Comparison of ENCODE assay signal across 8 cellular contexts in the genomic region with DNA sequence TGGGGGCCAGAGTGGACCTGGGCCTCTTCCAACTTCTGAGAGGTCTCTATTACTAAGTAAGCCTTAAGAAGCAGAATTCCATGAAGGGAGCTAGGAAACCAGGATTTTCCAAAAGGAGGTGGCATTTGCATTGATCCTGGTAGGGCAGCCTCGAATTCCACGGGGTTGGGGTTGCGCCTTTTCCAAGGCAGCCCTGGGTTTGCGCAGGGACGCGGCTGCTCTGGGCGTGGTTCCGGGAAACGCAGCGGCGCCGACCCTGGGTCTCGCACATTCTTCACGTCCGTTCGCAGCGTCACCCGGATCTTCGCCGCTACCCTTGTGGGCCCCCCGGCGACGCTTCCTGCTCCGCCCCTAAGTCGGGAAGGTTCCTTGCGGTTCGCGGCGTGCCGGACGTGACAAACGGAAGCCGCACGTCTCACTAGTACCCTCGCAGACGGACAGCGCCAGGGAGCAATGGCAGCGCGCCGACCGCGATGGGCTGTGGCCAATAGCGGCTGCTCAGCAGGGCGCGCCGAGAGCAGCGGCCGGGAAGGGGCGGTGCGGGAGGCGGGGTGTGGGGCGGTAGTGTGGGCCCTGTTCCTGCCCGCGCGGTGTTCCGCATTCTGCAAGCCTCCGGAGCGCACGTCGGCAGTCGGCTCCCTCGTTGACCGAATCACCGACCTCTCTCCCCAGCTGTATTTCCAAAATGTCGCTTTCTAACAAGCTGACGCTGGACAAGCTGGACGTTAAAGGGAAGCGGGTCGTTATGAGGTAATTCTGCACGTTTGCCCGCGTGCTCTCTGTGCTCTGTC. TPM values are rescaled to one million over a fixed set of nuclear protein-coding genes. Genes with fewer than 3 reads are reported as not detected.
A peak's percentile ranks its signal among the peaks of the same experiment; 100 is the strongest.
DNase-seq lines count a peak whose midpoint lies in the region; ATAC-seq and TF ChIP-seq lines count a peak whose summit lies in the region.

A gene (plus strand): TSS at position 593 of the 791 bp plus-strand sequence. CDS start 93 bp downstream, at position 686.

- TF ChIP-seq POLR2A in tibial nerve (IDR thresholded peaks at IDR 0.05): peak in 1 of 2 donors; percentile 67

- H3K9me3 ChIP-seq in parathyroid adenoma (ENCODE audit: control insufficient read depth, low read length) (no peaks in the 10 kb centered on the region), tibial nerve (no peaks in the 10 kb centered on the region)

- peak within 1 kb of the TSS; percentile 1 for H3K9ac ChIP-seq in parathyroid adenoma

- intact Hi-C loops in Right ventricle myocardium superior (cut with DNase I): loop anchor here (10.0 kb wide), 1 partner anchor 199 kb away; no protein-coding TSS in a partner anchor

- H3K9me3 Mint-ChIP-seq in activated naive CD8-positive, alpha-beta T cell treated with anti-CD3 and anti-CD28 coated beads, Interleukin-2, amount 50 U/mL, for 24 hours: no peaks in the 10 kb centered on the region

- peak within 1 kb of the TSS; percentile 92 for H2AFZ ChIP-seq in parathyroid adenoma

- 0 to 43% methylated on average over 3 to 72 of the region's 72 CpGs for WGBS in tibial nerve, 2 donors

- H3K4me3 ChIP-seq in GM12864 (ENCODE audit: low read depth, low read length) (peak within 1 kb of the TSS; percentile 81), parathyroid adenoma (ENCODE audit: low read depth, low read length) (peak within 1 kb of the TSS; percentile 91), tibial nerve (peak within 1 kb of the TSS; percentile 54 to 77 (median 60))

- H3K4me1 ChIP-seq in parathyroid adenoma (no peaks in the 10 kb centered on the region), tibial nerve (peaks cover 0 to 40% (median 8%) of the 10 kb centered on the region in 4 donors)

- peaks cover 35% of the 10 kb centered on the region for H3K4me1 Mint-ChIP-seq in activated naive CD8-positive, alpha-beta T cell treated with anti-CD3 and anti-CD28 coated beads, Interleukin-2, amount 50 U/mL, for 24 hours

- peaks cover 46% of the 10 kb centered on the region for H3K36me3 Mint-ChIP-seq in activated naive CD8-positive, alpha-beta T cell treated with anti-CD3 and anti-CD28 coated beads, Interleukin-2, amount 50 U/mL, for 24 hours (ENCODE audit: low read depth)

- peak; percentile 81 to 87 for TF ChIP-seq EP300 in tibial nerve (IDR thresholded peaks at IDR 0.05)

- peak; percentile 92 for DNase-seq in GM12864 (ENCODE audit: low read depth)
- DNase-seq in NCI-H1417 (lab: John Stamatoyannopoulos, UW): peak; percentile 93 to 97 (median 94)
- peak; percentile 48 to 80 for DNase-seq in SW 1271 (lab: John Stamatoyannopoulos, UW)
- peak; percentile 88 for DNase-seq in activated naive CD8-positive, alpha-beta T cell treated with anti-CD3 and anti-CD28 coated beads, Interleukin-2, amount 50 U/mL, for 24 hours
- peak; percentile 97 for DNase-seq in Right ventricle myocardium superior
- peak; percentile 86 to 87 for DNase-seq in tibial nerve (ENCODE audit: low spot score in 2 of 2)

- H3K27ac ChIP-seq in parathyroid adenoma: peak within 1 kb of the TSS; percentile 91
- H3K27ac ChIP-seq in tibial nerve: peak within 1 kb of the TSS; percentile 83 to 94 (median 92)

- H3K79me2 ChIP-seq in parathyroid adenoma: peaks cover 20% of the 10 kb centered on the region

- H3K4me3 Mint-ChIP-seq in activated naive CD8-positive, alpha-beta T cell treated with anti-CD3 and anti-CD28 coated beads, Interleukin-2, amount 50 U/mL, for 24 hours: peak within 1 kb of the TSS; percentile 94

- H3K27ac Mint-ChIP-seq in activated naive CD8-positive, alpha-beta T cell treated with anti-CD3 and anti-CD28 coated beads, Interleukin-2, amount 50 U/mL, for 24 hours: peak within 1 kb of the TSS; percentile 90

- TF ChIP-seq CTCF in GM12864 (IDR thresholded peaks at IDR 0.05; ENCODE audit: low read depth, low read length, missing control alignments): no peak
- TF ChIP-seq CTCF in parathyroid adenoma (IDR thresholded peaks at IDR 0.05): no peak
- peak in 1 of 5 experiments; percentile 27 for TF ChIP-seq CTCF in tibial nerve (IDR thresholded peaks at IDR 0.05)

- no peaks in the 10 kb centered on the region for H3K27me3 Mint-ChIP-seq in activated naive CD8-positive, alpha-beta T cell treated with anti-CD3 and anti-CD28 coated beads, Interleukin-2, amount 50 U/mL, for 24 hours

- peak within 1 kb of the TSS; percentile 82 for H3K4me2 ChIP-seq in parathyroid adenoma (ENCODE audit: low read length)

- peak; percentile 97 for ATAC-seq in HG02759 (IDR thresholded peaks at IDR 0.05; ENCODE audit: unreplicated experiment)
- ATAC-seq in activated naive CD8-positive, alpha-beta T cell treated with anti-CD3 and anti-CD28 coated beads, Interleukin-2, amount 50 U/mL, for 24 hours: peak; percentile 97
- ATAC-seq in Right ventricle myocardium superior (ENCODE audit: poor library complexity): peak; percentile 98

- H3K27me3 ChIP-seq in parathyroid adenoma (ENCODE audit: control insufficient read depth, insufficient read depth, low read length) (no peaks in the 10 kb centered on the region), tibial nerve (peaks cover 0 to 4% of the 10 kb centered on the region in 2 donors)

- H3K36me3 ChIP-seq in parathyroid adenoma (ENCODE audit: control insufficient read depth, insufficient read depth, low read length): no peaks in the 10 kb centered on the region
- H3K36me3 ChIP-seq in tibial nerve: no peaks in the 10 kb centered on the region

RNA-seq across cellular contexts. Expression of the gene that starts here (rescaled TPM):
- total RNA-seq in Right ventricle myocardium superior: 407 TPM
- 100 to 1,000 TPM; 103 to 183 (median 152) TPM for total RNA-seq in tibial nerve

Comparison
In these comparisons a context has a peak if more than half of its experiments do, and no peak if none do; other contexts are left out.
1. Peak in every context shown above with its lines: DNase-seq, ATAC-seq, H3K4me3 ChIP-seq and H3K27ac ChIP-seq.